Comparison of ENCODE assay signal across 8 cellular contexts in genomic region chr19:44643605-44644390, GRCh38. TPM values are rescaled to one million over a fixed set of nuclear protein-coding genes. Genes with fewer than 3 reads are reported as not detected.
DNase-seq lines count a peak whose midpoint lies in the region; ATAC-seq and TF ChIP-seq lines count a peak whose summit lies in the region.

PVR (plus strand) TSS chr19:44643910; CDS start chr19:44644097, 187 bp downstream.

- intact Hi-C loops in mammary epithelial cell (cut with micrococcal nuclease) = loop anchor here (1.0 to 10.0 kb wide), 5 partner anchors 33 to 129 kb away; no protein-coding TSS in a partner anchor

- peaks cover 7% of the 10 kb centered on the region for H3K4me1 ChIP-seq in mammary epithelial cell (ENCODE audit: insufficient read depth, low read length)

- TF ChIP-seq CTCF in NB4 (IDR thresholded peaks at IDR 0.05; ENCODE audit: low read depth, low read length) (no peak), mammary epithelial cell (conservative IDR thresholded peaks at IDR 0.05 in 1 of 2, IDR thresholded peaks at IDR 0.05 in 1 of 2; ENCODE audit: extremely low read depth in 1 of 2, insufficient read depth in 1 of 2, low read depth in 1 of 2, low read length in 2 of 2) (no peak)

- ATAC-seq in GM19328 (IDR thresholded peaks at IDR 0.05; ENCODE audit: unreplicated experiment) = no peak

- H3K4me3 ChIP-seq in NB4 (ENCODE audit: low read depth, low read length) = peak within 1 kb of the TSS; percentile 83
- peak within 1 kb of the TSS; percentile 73 to 94 (median 81) for H3K4me3 ChIP-seq in mammary epithelial cell (replicated peaks in 1 of 3; ENCODE audit: insufficient read depth in 1 of 3, low read depth in 2 of 3, low read length in 3 of 3)
- H3K4me3 ChIP-seq in iPS-18c (ENCODE audit: insufficient read depth, low read depth, low read length) = peak within 1 kb of the TSS; percentile 82

- CTCF ChIA-PET in mammary epithelial cell (lab: Charles Lee; ENCODE audit: low non-redundant PET) = interaction anchor here (0.7 to 0.9 kb wide), 2 partner anchors 55 to 56 kb away, joined by 4 to 8 read pairs; no protein-coding TSS in a partner anchor

- peaks cover 3% of the 10 kb centered on the region for H4K20me1 ChIP-seq in mammary epithelial cell (ENCODE audit: insufficient read depth, low read length)

- DNase-seq in DMS79 (lab: John Stamatoyannopoulos, UW) = peak; percentile 30
- peak; percentile 74 for DNase-seq in NB4 (ENCODE audit: low read depth)
- peak; percentile 79 for DNase-seq in mammary epithelial cell
- DNase-seq in retina = peak; percentile 89
- no peak for DNase-seq in effector CD8-positive, alpha-beta T cell (lab: John Stamatoyannopoulos, UW)

- peak within 1 kb of the TSS; percentile 75 for H3K9ac ChIP-seq in mammary epithelial cell (ENCODE audit: insufficient read depth, low read length)

- 0% methylated on average over 17 of the region's 69 CpGs for WGBS in mammary epithelial cell (ENCODE audit: low coverage, missing lambda C conversion rate)

- dilution Hi-C loops in mammary epithelial cell (cut with HindIII; ENCODE audit: low sequenced_read_pairs) = no loop called here

- no peaks in the 10 kb centered on the region for H3K36me3 Mint-ChIP-seq in T-helper 1 cell treated with Interleukin-12 subunit alpha and Interleukin-12 subunit beta and Interleukin-4 antibody, amounts not matched to agents 30 μg/mL and 1 μg/mL, for 36 hours (ENCODE audit: low read depth)

- peaks cover 16% of the 10 kb centered on the region for H3K27me3 Mint-ChIP-seq in T-helper 1 cell treated with Interleukin-12 subunit alpha and Interleukin-12 subunit beta and Interleukin-4 antibody, amounts not matched to agents 30 μg/mL and 1 μg/mL, for 36 hours (ENCODE audit: low read depth)

- H3K4me1 Mint-ChIP-seq in T-helper 1 cell treated with Interleukin-12 subunit alpha and Interleukin-12 subunit beta and Interleukin-4 antibody, amounts not matched to agents 30 μg/mL and 1 μg/mL, for 36 hours (ENCODE audit: low read depth) = peaks cover 3% of the 10 kb centered on the region

- peak within 1 kb of the TSS; percentile 84 for H3K4me2 ChIP-seq in mammary epithelial cell (ENCODE audit: insufficient read depth, low read depth, low read length)

- H2AFZ ChIP-seq in mammary epithelial cell (ENCODE audit: low read depth, low read length) = peak within 1 kb of the TSS; percentile 93

- peaks cover 11% of the 10 kb centered on the region for H3K36me3 ChIP-seq in mammary epithelial cell (ENCODE audit: insufficient read depth, low read length)

- in situ Hi-C loops in mammary epithelial cell (cut with MboI; ENCODE audit: low sequenced_read_pairs in 2 of 2) = no loop called here

- peak within 1 kb of the TSS; percentile 75 for H3K27ac ChIP-seq in mammary epithelial cell (ENCODE audit: insufficient read depth, low read depth, low read length)

- peak; percentile 65 for TF ChIP-seq POLR2A in NB4 (IDR thresholded peaks at IDR 0.05; ENCODE audit: extremely low read depth, insufficient read length)

- no peaks in the 10 kb centered on the region for H3K9me3 ChIP-seq in mammary epithelial cell (replicated peaks; ENCODE audit: insufficient read depth, low read length)
- no peaks in the 10 kb centered on the region for H3K9me3 ChIP-seq in iPS-18c (ENCODE audit: control insufficient read depth, insufficient read depth, low read length)

- no peaks in the 10 kb centered on the region for H3K9me3 Mint-ChIP-seq in T-helper 1 cell treated with Interleukin-12 subunit alpha and Interleukin-12 subunit beta and Interleukin-4 antibody, amounts not matched to agents 30 μg/mL and 1 μg/mL, for 36 hours

- TSS peak; percentile 66 for BruUV-seq in mammary epithelial cell (replicated peaks; lab: Mats Ljungman, UMichigan)

- H3K4me3 Mint-ChIP-seq in T-helper 1 cell treated with Interleukin-12 subunit alpha and Interleukin-12 subunit beta and Interleukin-4 antibody, amounts not matched to agents 30 μg/mL and 1 μg/mL, for 36 hours = peak within 1 kb of the TSS; percentile 72

- peaks cover 42% of the 10 kb centered on the region for H3K79me2 ChIP-seq in mammary epithelial cell (ENCODE audit: insufficient read depth, low read length)

- no peak within 1 kb of the TSS for H3K27ac Mint-ChIP-seq in T-helper 1 cell treated with Interleukin-12 subunit alpha and Interleukin-12 subunit beta and Interleukin-4 antibody, amounts not matched to agents 30 μg/mL and 1 μg/mL, for 36 hours

- no peaks in the 10 kb centered on the region for H3K27me3 ChIP-seq in mammary epithelial cell (ENCODE audit: insufficient read depth, low read length)

RNA-seq across cellular contexts. Expression of gene PVR, which starts in this region (rescaled TPM):
- total RNA-seq in mammary epithelial cell = 100 to 1,000 TPM in 1 of 2 donors, 10 to 100 TPM in 1; 85.9 to 120 TPM
- polyA plus RNA-seq in mammary epithelial cell = 66.8 TPM
- 27.6 TPM for polyA minus RNA-seq in mammary epithelial cell
